ENCODE assay signal across 24 cellular contexts in genomic region chr15:98257290-98257689, GRCh38.
"Had no signal": no experiment of that assay in that cellular context is flagged by ENCODE, and none has a peak within 500 bp of the region (broad histone marks: within the 10 kb centered on the region; RNA-seq: fewer than 3 reads in every experiment).

No MANE protein-coding gene starts in this region.

- H3K4me1 ChIP-seq: gastrocnemius medialis, heart left ventricle, parathyroid adenoma, right lobe of liver, suprapubic skin, transverse colon had no signal

- H3K27me3 Mint-ChIP-seq: memory B cell; stimulated activated naive B cell treated with anti-CD40 and anti-IgM and Interleukin-4, amounts not matched to agents 10 μg/mL and 1 μg/mL and 100 μg/mL, for 72 hours had no signal

- H3K36me3 Mint-ChIP-seq: memory B cell; natural killer cell; stimulated activated naive B cell treated with anti-CD40 and anti-IgM and Interleukin-4, amounts not matched to agents 10 μg/mL and 1 μg/mL and 100 μg/mL, for 72 hours had no signal

- H3K9ac ChIP-seq: parathyroid adenoma had no signal

- H3K9me3 ChIP-seq: gastrocnemius medialis, transverse colon had no signal

- H3K4me1 Mint-ChIP-seq: memory B cell; natural killer cell; stimulated activated naive B cell treated with anti-CD40 and anti-IgM and Interleukin-4, amounts not matched to agents 10 μg/mL and 1 μg/mL and 100 μg/mL, for 72 hours; stimulated activated naive CD8-positive, alpha-beta T cell treated with anti-CD3 and anti-CD28 coated beads, Interleukin-15, amount 100 ng/mL, for 72 hours had no signal

- ATAC-seq: esophagus mucosa; gastrocnemius medialis; heart left ventricle; left lobe of liver; natural killer cell; right lobe of liver; stimulated activated naive B cell treated with anti-CD40 and anti-IgM and Interleukin-4, amounts not matched to agents 10 μg/mL and 1 μg/mL and 100 μg/mL, for 72 hours; stimulated activated naive CD8-positive, alpha-beta T cell treated with anti-CD3 and anti-CD28 coated beads, Interleukin-15, amount 100 ng/mL, for 72 hours had no signal

- FAIRE-seq: keratinocyte, small intestine had no signal

- H3K36me3 ChIP-seq: gastrocnemius medialis, heart left ventricle, right lobe of liver, suprapubic skin, transverse colon had no signal

- H3K27ac Mint-ChIP-seq: memory B cell; natural killer cell; progenitor cell of endocrine pancreas; stimulated activated naive B cell treated with anti-CD40 and anti-IgM and Interleukin-4, amounts not matched to agents 10 μg/mL and 1 μg/mL and 100 μg/mL, for 72 hours; stimulated activated naive CD8-positive, alpha-beta T cell treated with anti-CD3 and anti-CD28 coated beads, Interleukin-15, amount 100 ng/mL, for 72 hours had no signal

- H3K79me2 ChIP-seq: hepatocyte, parathyroid adenoma had no signal

- H2AFZ ChIP-seq: hepatocyte, parathyroid adenoma had no signal

- H3K4me3 Mint-ChIP-seq: memory B cell; natural killer cell; neural crest cell; stimulated activated naive B cell treated with anti-CD40 and anti-IgM and Interleukin-4, amounts not matched to agents 10 μg/mL and 1 μg/mL and 100 μg/mL, for 72 hours; stimulated activated naive CD8-positive, alpha-beta T cell treated with anti-CD3 and anti-CD28 coated beads, Interleukin-15, amount 100 ng/mL, for 72 hours had no signal

- H3K4me2 ChIP-seq: hepatocyte had no signal

- H3K4me3 ChIP-seq: gastrocnemius medialis, heart left ventricle, hepatocyte, lung, right lobe of liver, suprapubic skin, transverse colon had no signal

- DNase-seq: cortex of kidney; effector CD4-positive, alpha-beta T cell; foreskin fibroblast; gastrocnemius medialis; heart left ventricle; natural killer cell; right lobe of liver; small intestine; stimulated activated CD4-positive, alpha-beta T cell treated with anti-CD3 and anti-CD28 coated beads, Interleukin-15, amount 100 ng/mL, for 24 hours; stimulated activated CD4-positive, alpha-beta T cell treated with anti-CD3 and anti-CD28 coated beads, Interleukin-2, amount 100 ng/mL, for 48 hours; stimulated activated naive B cell treated with anti-CD40 and anti-IgM and Interleukin-4, amounts not matched to agents 10 μg/mL and 1 μg/mL and 100 μg/mL, for 72 hours; stimulated activated naive CD8-positive, alpha-beta T cell treated with anti-CD3 and anti-CD28 coated beads, Interleukin-15, amount 100 ng/mL, for 72 hours; transverse colon had no signal

- H3K27me3 ChIP-seq: gastrocnemius medialis, heart left ventricle, hepatocyte, right lobe of liver had no signal

- H3K27ac ChIP-seq: epithelial cell of prostate, gastrocnemius medialis, heart left ventricle, hepatocyte, parathyroid adenoma, right lobe of liver, suprapubic skin, transverse colon had no signal
